In the genomic region with DNA sequence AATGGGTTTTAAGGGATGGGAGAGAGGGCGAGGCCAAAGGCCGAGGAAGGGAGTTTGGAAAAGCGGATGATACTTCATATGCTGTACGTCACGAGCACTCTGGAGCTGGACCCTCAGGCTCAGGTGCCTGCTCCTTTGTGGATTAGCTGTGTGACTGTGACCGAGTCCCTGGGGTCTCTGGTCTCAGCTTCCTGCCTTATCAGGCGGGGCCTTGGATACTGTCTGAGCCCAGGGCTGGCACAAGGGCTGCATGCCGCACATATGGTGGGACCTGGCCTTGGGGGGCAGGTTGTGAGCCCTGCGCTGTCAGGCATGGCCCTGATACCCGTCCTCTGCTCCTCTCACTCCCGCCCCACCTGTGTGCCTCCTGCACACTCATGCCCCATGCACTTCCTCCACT, we compare ENCODE assay signal across 21 cellular contexts.
"Had no signal": no experiment of that assay in that cellular context is flagged by ENCODE, and none has a peak within 500 bp of the region (broad histone marks: within the 10 kb centered on the region; RNA-seq: fewer than 3 reads in every experiment).

No MANE protein-coding gene starts in this region.

- H3K9me3 Mint-ChIP-seq: activated naive CD4-positive, alpha-beta T cell treated with anti-CD3 and anti-CD28 coated beads, Interleukin-2, amount 50 U/mL, for 24 hours; mesothelial cell of epicardium; nephron; stimulated activated effector memory CD8-positive, alpha-beta T cell treated with anti-CD3 and anti-CD28 coated beads, Interleukin-12 subunit alpha, Interleukin-12 subunit beta, amount 100 ng/mL, for 72 hours; T-helper 2 cell treated with Interferon-gamma antibody and Interleukin-4, amounts not matched to agents 5 μg/mL and 100 μg/mL, for 36 hours had no signal

- H3K9me3 ChIP-seq: gastrocnemius medialis, prostate gland, right lobe of liver, thyroid gland, vagina had no signal

- H3K4me2 ChIP-seq: smooth muscle cell had no signal

- FAIRE-seq: bronchial epithelial cell, TTC549 had no signal

- H3K4me1 Mint-ChIP-seq: activated naive CD4-positive, alpha-beta T cell treated with anti-CD3 and anti-CD28 coated beads, Interleukin-2, amount 50 U/mL, for 24 hours; immature natural killer cell; mesothelial cell of epicardium had no signal

- H3K27ac Mint-ChIP-seq: activated naive CD4-positive, alpha-beta T cell treated with anti-CD3 and anti-CD28 coated beads, Interleukin-2, amount 50 U/mL, for 24 hours; immature natural killer cell; mesothelial cell of epicardium; stimulated activated effector memory CD8-positive, alpha-beta T cell treated with anti-CD3 and anti-CD28 coated beads, Interleukin-12 subunit alpha, Interleukin-12 subunit beta, amount 100 ng/mL, for 72 hours; T-helper 2 cell treated with Interferon-gamma antibody and Interleukin-4, amounts not matched to agents 5 μg/mL and 100 μg/mL, for 36 hours had no signal

- DNase-seq: activated CD4-positive, alpha-beta T cell treated with anti-CD3 and anti-CD28 coated beads, Interleukin-2, amount 50 U/mL, for 4 hours; activated gamma-delta T cell; effector CD8-positive, alpha-beta T cell; gastrocnemius medialis; head of caudate nucleus; immature natural killer cell; occipital lobe; stimulated activated CD4-positive, alpha-beta T cell treated with anti-CD3 and anti-CD28 coated beads, Interleukin-4, amount 100 ng/mL, for 24 hours; thyroid gland had no signal

- H3K4me1 ChIP-seq: prostate gland, right lobe of liver, thyroid gland had no signal

- ATAC-seq: esophagus mucosa; gastrocnemius medialis; right lobe of liver; stimulated activated effector memory CD8-positive, alpha-beta T cell treated with anti-CD3 and anti-CD28 coated beads, Interleukin-12 subunit alpha, Interleukin-12 subunit beta, amount 100 ng/mL, for 72 hours had no signal

- H3K4me3 Mint-ChIP-seq: activated naive CD4-positive, alpha-beta T cell treated with anti-CD3 and anti-CD28 coated beads, Interleukin-2, amount 50 U/mL, for 24 hours; immature natural killer cell; mesothelial cell of epicardium; nephron; stimulated activated effector memory CD8-positive, alpha-beta T cell treated with anti-CD3 and anti-CD28 coated beads, Interleukin-12 subunit alpha, Interleukin-12 subunit beta, amount 100 ng/mL, for 72 hours; T-helper 2 cell treated with Interferon-gamma antibody and Interleukin-4, amounts not matched to agents 5 μg/mL and 100 μg/mL, for 36 hours had no signal

- H3K4me3 ChIP-seq: gastrocnemius medialis, prostate gland, right lobe of liver, smooth muscle cell, thyroid gland, vagina had no signal

- H3K36me3 ChIP-seq: gastrocnemius medialis, prostate gland, right lobe of liver, thyroid gland, vagina had no signal

- H3K27ac ChIP-seq: prostate gland, right lobe of liver, thyroid gland, vagina had no signal

- H3K36me3 Mint-ChIP-seq: activated naive CD4-positive, alpha-beta T cell treated with anti-CD3 and anti-CD28 coated beads, Interleukin-2, amount 50 U/mL, for 24 hours; immature natural killer cell; mesothelial cell of epicardium; stimulated activated effector memory CD8-positive, alpha-beta T cell treated with anti-CD3 and anti-CD28 coated beads, Interleukin-12 subunit alpha, Interleukin-12 subunit beta, amount 100 ng/mL, for 72 hours had no signal

- H3K27me3 ChIP-seq: gastrocnemius medialis, right lobe of liver, thyroid gland, vagina had no signal
